ENCODE assay signal across 20 cellular contexts in genomic region chr3:118671192-118671591, GRCh38.
DNase-seq lines count a peak whose midpoint lies in the region; FAIRE-seq and TF ChIP-seq lines count a peak whose summit lies in the region.
"Had no signal": no experiment of that assay in that cellular context is flagged by ENCODE, and none has a peak within 500 bp of the region (broad histone marks: within the 10 kb centered on the region; RNA-seq: fewer than 3 reads in every experiment).

No MANE protein-coding gene starts in this region.

- no peak overlapping the region for H3K27ac ChIP-seq in endodermal cell (ENCODE audit: low read depth, low read length)
- no peak overlapping the region for H3K27ac ChIP-seq in neuronal stem cell (replicated peaks; ENCODE audit: low read length)
- no peak overlapping the region for H3K27ac ChIP-seq in thyroid gland
- H3K27ac ChIP-seq: HL-60 had no signal

- H4K91ac ChIP-seq in neuronal stem cell (ENCODE audit: low read depth, low read length, poor library complexity): no peak overlapping the region

- H3K4me1 Mint-ChIP-seq in endodermal cell: peaks cover 3% of the 10 kb centered on the region
- H3K4me1 Mint-ChIP-seq: CD4-positive, CD25-positive, alpha-beta regulatory T cell; CD8-positive, alpha-beta memory T cell; IgD-negative memory B cell had no signal

- FAIRE-seq in HTR-8/SVneo (lab: Jason Lieb, UNC): no peak
- FAIRE-seq: D721Med, G401.6, GM12891, GM18507 had no signal

- no peaks in the 10 kb centered on the region for H3K27me3 Mint-ChIP-seq in endodermal cell (ENCODE audit: insufficient read depth)
- H3K27me3 Mint-ChIP-seq: CD4-positive, CD25-positive, alpha-beta regulatory T cell; CD8-positive, alpha-beta memory T cell; IgD-negative memory B cell had no signal

- no peak overlapping the region for H2BK5ac ChIP-seq in neuronal stem cell (ENCODE audit: low read length)

- H3K4me3 Mint-ChIP-seq in endodermal cell: no peak overlapping the region
- H3K4me3 Mint-ChIP-seq: CD4-positive, CD25-positive, alpha-beta regulatory T cell; CD8-positive, alpha-beta memory T cell; IgD-negative memory B cell had no signal

- no peak overlapping the region for H2BK12ac ChIP-seq in neuronal stem cell (ENCODE audit: low read length)

- H3K9ac ChIP-seq in endodermal cell (ENCODE audit: extremely low read depth, low read length, poor library complexity, severe bottlenecking) (no peak overlapping the region), neuronal stem cell (ENCODE audit: low read depth, low read length, poor library complexity) (no peak overlapping the region)

- H3K9me3 ChIP-seq in endodermal cell (ENCODE audit: control insufficient read depth, low read length): no peaks in the 10 kb centered on the region
- no peaks in the 10 kb centered on the region for H3K9me3 ChIP-seq in neuronal stem cell (replicated peaks in 1 of 2; ENCODE audit: control insufficient read depth in 2 of 2, insufficient read depth in 1 of 2, low read depth in 1 of 2, low read length in 2 of 2)
- H3K9me3 ChIP-seq in thyroid gland: no peaks in the 10 kb centered on the region
- H3K9me3 ChIP-seq: BE2C, Caco-2 had no signal

- intact Hi-C loops in thyroid gland (cut with DNase I): no loop called here

- H3K23ac ChIP-seq in neuronal stem cell (ENCODE audit: low read depth, low read length, poor library complexity): no peak overlapping the region

- H3K27me3 ChIP-seq in H7 (ENCODE audit: control insufficient read depth, insufficient read depth, low read length) (no peaks in the 10 kb centered on the region), endodermal cell (ENCODE audit: control insufficient read depth, insufficient read depth, low read length, poor library complexity, severe bottlenecking) (no peaks in the 10 kb centered on the region), neuronal stem cell (ENCODE audit: control insufficient read depth in 3 of 3, insufficient read depth in 3 of 3, low read depth in 1 of 3, low read length in 3 of 3) (no peaks in the 10 kb centered on the region), thyroid gland (no peaks in the 10 kb centered on the region)
- H3K27me3 ChIP-seq: BE2C had no signal

- H3K4me2 ChIP-seq in neuronal stem cell (ENCODE audit: insufficient read depth, low read length, poor library complexity, severe bottlenecking): no peak overlapping the region

- H2AFZ ChIP-seq in neuronal stem cell (ENCODE audit: low read length): peak overlapping the region; percentile 19

- H3K4me1 ChIP-seq in endodermal cell (ENCODE audit: control insufficient read depth, insufficient read depth, low read length): no peaks in the 10 kb centered on the region
- H3K4me1 ChIP-seq in neuronal stem cell (ENCODE audit: control insufficient read depth in 2 of 2, insufficient read depth in 1 of 2, low read depth in 1 of 2, low read length in 2 of 2): no peaks in the 10 kb centered on the region
- H3K4me1 ChIP-seq in thyroid gland: no peaks in the 10 kb centered on the region
- H3K4me1 ChIP-seq: BE2C, Caco-2 had no signal

- H3K36me3 ChIP-seq in H7 (replicated peaks; ENCODE audit: control insufficient read depth, insufficient read depth, low read length) (no peaks in the 10 kb centered on the region), endodermal cell (ENCODE audit: control insufficient read depth, insufficient read depth, low read length) (peaks cover 57% of the 10 kb centered on the region), neuronal stem cell (replicated peaks in 1 of 2; ENCODE audit: control insufficient read depth in 2 of 2, insufficient read depth in 2 of 2, low read length in 2 of 2) (no peaks in the 10 kb centered on the region), thyroid gland (no peaks in the 10 kb centered on the region)
- H3K36me3 ChIP-seq: BE2C had no signal

- WGBS in endodermal cell (ENCODE audit: insufficient coverage in 1 of 2, insufficient read length in 1 of 2), 2 experiments: 91% methylated on average over 1 to 2 of the region's 2 CpGs
- WGBS in neuronal stem cell (ENCODE audit: extremely low coverage in 2 of 2, insufficient read length in 2 of 2, insufficient replicate concordance in 1 of 2), 2 donors: no CpG with 5 or more reads among the region's 2 CpGs
- WGBS in thyroid gland, 2 donors: 60 to 75% methylated on average over 2 of the region's 2 CpGs

- H2BK15ac ChIP-seq in neuronal stem cell (ENCODE audit: low read length): no peak overlapping the region

- H2BK120ac ChIP-seq in neuronal stem cell (ENCODE audit: low read depth, low read length): no peak overlapping the region

- no peaks in the 10 kb centered on the region for H3K36me3 Mint-ChIP-seq in endodermal cell (ENCODE audit: low read depth)
- H3K36me3 Mint-ChIP-seq: CD4-positive, CD25-positive, alpha-beta regulatory T cell; CD8-positive, alpha-beta memory T cell had no signal

- no peak overlapping the region for H2AK5ac ChIP-seq in neuronal stem cell (ENCODE audit: low read depth, low read length)

- no peak for TF ChIP-seq POLR2A in thyroid gland (IDR thresholded peaks at IDR 0.05)

- DNase-seq in Ammon's horn (ENCODE audit: low spot score) (peak; percentile 10), H7 (peak; percentile 9), endodermal cell (peak; percentile 53), neuronal stem cell (ENCODE audit: low spot score) (no peak), thyroid gland (no peak), HTR-8/SVneo (ENCODE audit: insufficient read length, low spot score) (no peak)
- DNase-seq: BE2C; C1 segment of cervical spinal cord; CD4-positive, CD25-positive, alpha-beta regulatory T cell; CD8-positive, alpha-beta memory T cell; GOT3; HCEC 1CT; KG1 had no signal

- no peak overlapping the region for H3K27ac Mint-ChIP-seq in endodermal cell
- H3K27ac Mint-ChIP-seq: CD4-positive, CD25-positive, alpha-beta regulatory T cell; CD8-positive, alpha-beta memory T cell; IgD-negative memory B cell had no signal

- H3K18ac ChIP-seq in neuronal stem cell (ENCODE audit: low read length): no peak overlapping the region

- H3K79me1 ChIP-seq in neuronal stem cell (ENCODE audit: low read depth, low read length): no peaks in the 10 kb centered on the region

- H3K14ac ChIP-seq in neuronal stem cell (ENCODE audit: low read length): peak overlapping the region; percentile 42

- H3K4ac ChIP-seq in neuronal stem cell (ENCODE audit: low read length): no peak overlapping the region

- H3K9me3 Mint-ChIP-seq in endodermal cell: no peaks in the 10 kb centered on the region
- H3K9me3 Mint-ChIP-seq: CD8-positive, alpha-beta memory T cell; IgD-negative memory B cell had no signal

- TF ChIP-seq CTCF in endodermal cell (conservative IDR thresholded peaks at IDR 0.05) (peak; percentile 16), thyroid gland (IDR thresholded peaks at IDR 0.05) (no peak)

- no peak overlapping the region for H4K8ac ChIP-seq in neuronal stem cell (ENCODE audit: low read depth, low read length)

- H3K4me3 ChIP-seq in H7 (ENCODE audit: insufficient read depth, low read depth, low read length): no peak overlapping the region
- H3K4me3 ChIP-seq in endodermal cell (ENCODE audit: low read length): no peak overlapping the region
- H3K4me3 ChIP-seq in neuronal stem cell (ENCODE audit: low read length in 2 of 2): no peak overlapping the region
- H3K4me3 ChIP-seq in thyroid gland (replicated peaks in 1 of 3): no peak overlapping the region

Comparison
In these comparisons a context has a peak if more than half of its experiments do, and no peak if none do; other contexts are left out.
1. DNase-seq: peak in Ammon's horn (single experiment), H7 (single experiment) and endodermal cell (single experiment); none in neuronal stem cell (single experiment), thyroid gland (0 of 2) and HTR-8/SVneo (single experiment).